17 cellular contexts compared by ENCODE assay signal in genomic region chr15:91634163-91634562, GRCh38.
"Had no signal": no experiment of that assay in that cellular context is flagged by ENCODE, and none has a peak within 500 bp of the region (broad histone marks: within the 10 kb centered on the region; RNA-seq: fewer than 3 reads in every experiment).

No MANE protein-coding gene starts in this region.

- DNase-seq: effector memory CD4-positive, alpha-beta T cell; esophagus squamous epithelium; foreskin fibroblast; glutamatergic neuron; immature natural killer cell; left ventricle myocardium superior; mesendoderm; naive thymus-derived CD4-positive, alpha-beta T cell; posterior cingulate gyrus; sigmoid colon; stimulated activated CD4-positive, alpha-beta T cell treated with anti-CD3 and anti-CD28 coated beads, Interleukin-12 subunit alpha, Interleukin-12 subunit beta, amount 100 ng/mL, for 4 hours; stimulated activated naive CD4-positive, alpha-beta T cell treated with Interleukin-2 at 50 U/mL for 16 hours; trophoblast cell had no signal

- H3K4me3 ChIP-seq: esophagus squamous epithelium, gastroesophageal sphincter, sigmoid colon, skin epidermis had no signal

- H3K4me1 ChIP-seq: esophagus squamous epithelium, sigmoid colon had no signal

- H3K36me3 ChIP-seq: esophagus squamous epithelium, gastroesophageal sphincter, sigmoid colon had no signal

- H3K27me3 ChIP-seq: esophagus squamous epithelium, gastroesophageal sphincter, sigmoid colon had no signal

- H3K27ac ChIP-seq: epithelial cell of prostate, esophagus squamous epithelium, gastroesophageal sphincter, sigmoid colon, skin epidermis had no signal

- FAIRE-seq: keratinocyte had no signal

- ATAC-seq: gastroesophageal sphincter; left ventricle myocardium superior; naive thymus-derived CD4-positive, alpha-beta T cell had no signal

- H3K9me3 ChIP-seq: gastroesophageal sphincter, sigmoid colon had no signal
